ENCODE assay signal across 8 cellular contexts in the genomic region with DNA sequence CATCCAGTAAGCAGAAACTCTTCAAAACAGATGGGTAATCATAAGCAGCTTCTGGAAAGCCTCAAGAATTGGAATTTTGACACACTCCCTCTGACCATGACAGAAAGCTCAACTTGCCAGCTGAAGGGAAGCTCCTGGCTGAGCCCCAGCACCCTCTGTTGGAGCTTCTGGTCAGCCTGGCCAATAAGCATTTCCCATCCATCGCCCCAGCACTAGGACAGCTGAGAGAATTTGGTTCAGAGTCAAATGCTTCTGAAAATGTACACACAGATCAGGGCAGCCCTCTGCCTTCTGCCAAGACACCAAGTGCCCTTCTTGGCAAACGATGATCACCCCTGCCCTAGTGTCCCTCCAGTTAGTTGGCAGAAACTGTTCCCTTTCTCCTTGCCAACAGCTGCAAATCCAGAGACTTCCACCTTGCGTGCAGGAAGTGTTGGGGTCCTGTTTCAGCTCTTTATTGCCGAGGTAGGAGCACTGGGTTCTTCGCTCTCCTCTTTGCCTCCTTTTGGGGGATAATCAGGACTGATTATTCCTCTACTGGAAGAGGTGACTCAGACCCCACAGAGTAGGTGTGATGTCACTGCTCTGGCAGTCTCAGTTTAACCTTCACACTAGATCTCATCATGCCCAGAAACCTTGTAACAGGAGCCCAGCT. TPM values are rescaled to one million over a fixed set of nuclear protein-coding genes. Genes with fewer than 3 reads are reported as not detected.
DNase-seq lines count a peak whose midpoint lies in the region; ATAC-seq lines count a peak whose summit lies in the region.

No MANE protein-coding gene starts in this region.

- ATAC-seq in GM21529 (IDR thresholded peaks at IDR 0.05; ENCODE audit: unreplicated experiment) (no peak), HG03139 (IDR thresholded peaks at IDR 0.05; ENCODE audit: unreplicated experiment) (no peak)

- peaks cover 12% of the 10 kb centered on the region for H3K36me3 Mint-ChIP-seq in activated CD4-positive, alpha-beta memory T cell treated with anti-CD3 and anti-CD28 coated beads for 36 hours

- POLR2A ChIA-PET in activated CD4-positive, alpha-beta memory T cell treated with anti-CD3 and anti-CD28 coated beads for 36 hours (lab: Charles Lee) = interaction anchor here (0.6 to 1.9 kb wide), 6 partner anchors 9 to 106 kb away, joined by 3 to 7 read pairs (median 4); a partner anchor contains a TSS

- peaks cover 35% of the 10 kb centered on the region for H3K4me1 Mint-ChIP-seq in activated CD4-positive, alpha-beta memory T cell treated with anti-CD3 and anti-CD28 coated beads for 36 hours (ENCODE audit: low read depth)

- peak; percentile 67 for DNase-seq in activated effector memory CD4-positive, alpha-beta T cell treated with anti-CD3 and anti-CD28 coated beads, Interleukin-2, amount 50 U/mL, for 16 hours
- DNase-seq in activated effector memory CD4-positive, alpha-beta T cell treated with Interleukin-2 at 50 U/mL for 16 hours = no peak
- DNase-seq in activated CD4-positive, alpha-beta memory T cell treated with anti-CD3 and anti-CD28 coated beads for 36 hours = peak; percentile 33
- peak; percentile 99 for DNase-seq in fibroblast of gingiva (ENCODE audit: low read depth)
- DNase-seq in occipital lobe (lab: John Stamatoyannopoulos, UW) = peak; percentile 55
- no peak for DNase-seq in NCI-H1436 treated with DMSO at 0.1 percent for 48 hours (lab: John Stamatoyannopoulos, UW)

- H3K4me3 Mint-ChIP-seq in activated CD4-positive, alpha-beta memory T cell treated with anti-CD3 and anti-CD28 coated beads for 36 hours = no peak overlapping the region

- H3K27me3 Mint-ChIP-seq in activated CD4-positive, alpha-beta memory T cell treated with anti-CD3 and anti-CD28 coated beads for 36 hours = no peaks in the 10 kb centered on the region

- no peaks in the 10 kb centered on the region for H3K9me3 Mint-ChIP-seq in activated CD4-positive, alpha-beta memory T cell treated with anti-CD3 and anti-CD28 coated beads for 36 hours

- CTCF ChIA-PET in activated CD4-positive, alpha-beta memory T cell treated with anti-CD3 and anti-CD28 coated beads for 36 hours (lab: Charles Lee) = interaction anchor here (0.8 to 6.2 kb wide), 12 partner anchors 10 to 300 kb away, joined by 3 to 54 read pairs (median 4); a partner anchor contains a TSS

- intact Hi-C loops in activated CD4-positive, alpha-beta memory T cell treated with anti-CD3 and anti-CD28 coated beads for 36 hours (cut with micrococcal nuclease) = loop anchor here (1.0 kb wide), 1 partner anchor 9 kb away; no protein-coding TSS in a partner anchor

- H3K27ac Mint-ChIP-seq in activated CD4-positive, alpha-beta memory T cell treated with anti-CD3 and anti-CD28 coated beads for 36 hours = peak overlapping the region; percentile 89

RNA-seq across cellular contexts. Expression of a gene that starts 11.9 kb away (rescaled TPM):
- 10 to 100 TPM; 15.1 to 15.3 TPM for total RNA-seq in activated CD4-positive, alpha-beta memory T cell treated with anti-CD3 and anti-CD28 coated beads for 36 hours
- 9.5 TPM for total RNA-seq in occipital lobe

RNA-seq across cellular contexts. Expression of a gene that starts 26.9 kb away (rescaled TPM):
- 10 to 100 TPM; 60.2 to 63.5 TPM for total RNA-seq in activated CD4-positive, alpha-beta memory T cell treated with anti-CD3 and anti-CD28 coated beads for 36 hours
- 19.2 TPM for total RNA-seq in occipital lobe

Comparison
In these comparisons a context has a peak if more than half of its experiments do, and no peak if none do; other contexts are left out.
1. DNase-seq: peak in activated effector memory CD4-positive, alpha-beta T cell treated with anti-CD3 and anti-CD28 coated beads, Interleukin-2, amount 50 U/mL, for 16 hours (single experiment), activated CD4-positive, alpha-beta memory T cell treated with anti-CD3 and anti-CD28 coated beads for 36 hours (single experiment), fibroblast of gingiva (single experiment) and occipital lobe (single experiment); none in activated effector memory CD4-positive, alpha-beta T cell treated with Interleukin-2 at 50 U/mL for 16 hours (single experiment) and NCI-H1436 treated with DMSO at 0.1 percent for 48 hours (single experiment).